Comparison of ENCODE assay signal across 1 cellular context in genomic region chr5:80481019-80481893, GRCh38.
TF ChIP-seq lines count a peak whose summit lies in the region.

No MANE protein-coding gene starts in this region.

TF ChIP-seq in GM12878, 131 proteins besides CTCF, POLR2A, EP300 and RAD21 (continued from another document):
- TF ChIP-seq RB1 (IDR thresholded peaks at IDR 0.05; ENCODE audit: borderline replicate concordance) (0 out of 2 replicates have a peak, but pooled peaks have one; percentile 41), ZBTB40 (IDR thresholded peaks at IDR 0.05; ENCODE audit: borderline replicate concordance) (no peak), E2F4 (IDR thresholded peaks at IDR 0.05; ENCODE audit: low read depth, low read length) (no peak), JUND (IDR thresholded peaks at IDR 0.05; ENCODE audit: low read depth, low read length) (no peak), ATF2 (IDR thresholded peaks at IDR 0.05; ENCODE audit: low read length) (no peak), ELK1 (IDR thresholded peaks at IDR 0.05; ENCODE audit: low read depth, low read length) (no peak), MEF2A (IDR thresholded peaks at IDR 0.05; ENCODE audit: insufficient read depth, low read depth, low read length) (no peak), BCLAF1 (IDR thresholded peaks at IDR 0.05) (no peak), BCL11A (IDR thresholded peaks at IDR 0.05; ENCODE audit: low read depth, low read length) (no peak), MEF2B (IDR thresholded peaks at IDR 0.05; ENCODE audit: partially characterized antibody, poor library complexity, severe bottlenecking) (peak; percentile 10), NR2F1 (conservative IDR thresholded peaks at IDR 0.05) (no peak), PKNOX1 (IDR thresholded peaks at IDR 0.05) (no peak), SMC3 (IDR thresholded peaks at IDR 0.05; ENCODE audit: borderline replicate concordance, low read length) (peak; percentile 71), RUNX3 (IDR thresholded peaks at IDR 0.05; ENCODE audit: low read length) (peak; percentile 36; the same call in 1 of the 2 replicates), CHD2 (IDR thresholded peaks at IDR 0.05; ENCODE audit: borderline replicate concordance, low read depth, low read length) (no peak), ZNF24 (IDR thresholded peaks at IDR 0.05) (no peak)
